In the genomic region with DNA sequence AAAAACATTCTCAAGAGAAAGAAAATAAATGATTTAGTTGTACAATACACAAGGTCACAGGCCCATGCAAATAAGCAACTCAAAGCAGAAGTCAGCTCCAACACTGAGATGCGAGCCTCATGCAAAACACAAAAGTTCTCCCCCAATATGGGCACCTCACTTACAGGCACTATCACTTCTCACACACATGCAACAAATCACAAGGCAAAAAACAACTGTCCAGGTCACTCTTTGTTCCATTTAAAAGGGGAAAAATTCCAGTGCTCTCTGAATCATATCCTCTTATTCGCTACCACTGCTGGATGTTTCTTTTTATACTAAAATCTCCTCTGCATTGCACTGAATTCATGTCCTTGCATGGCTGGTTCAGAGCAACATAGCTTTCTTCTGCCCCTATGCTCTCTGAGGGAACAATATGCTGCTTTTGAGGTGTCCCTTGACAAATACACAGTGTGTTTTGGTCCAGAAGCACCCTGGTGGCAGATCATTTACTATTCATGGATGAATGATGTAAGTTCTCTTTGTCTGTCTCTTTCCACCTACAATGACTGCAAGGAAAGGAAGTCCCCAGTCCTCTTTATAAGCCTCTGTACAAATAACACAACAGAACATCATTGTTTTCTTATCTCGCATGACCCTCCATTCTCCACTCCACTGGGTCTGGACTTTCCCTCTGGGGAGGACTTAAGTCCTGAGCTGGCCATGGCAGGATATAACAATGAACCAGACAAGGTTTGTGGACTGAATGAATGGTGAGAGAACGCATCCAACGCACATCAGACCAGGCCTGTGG, we compare ENCODE assay signal across 10 cellular contexts.
DNase-seq lines count a peak whose midpoint lies in the region; ATAC-seq lines count a peak whose summit lies in the region.
"Had no signal": no experiment of that assay in that cellular context is flagged by ENCODE, and none has a peak within 500 bp of the region (broad histone marks: within the 10 kb centered on the region; RNA-seq: fewer than 3 reads in every experiment).

No MANE protein-coding gene starts in this region.

- H3K27ac ChIP-seq in epithelial cell of prostate, result peak overlapping the region; percentile 44

- DNase-seq in DMS53 treated with DMSO at 0.1 percent for 48 hours (lab: John Stamatoyannopoulos, UW; ENCODE audit: unreplicated experiment) (peak; percentile 65), epithelial cell of prostate (ENCODE audit: low read depth, low spot score) (no peak), SHP77 treated with DMSO at 0.1 percent for 48 hours (lab: John Stamatoyannopoulos, UW) (no peak), NCI-H774 (lab: John Stamatoyannopoulos, UW) (no peak), mesenteric fat pad (ENCODE audit: low spot score) (no peak)
- DNase-seq in activated CD8-positive, alpha-beta memory T cell treated with anti-CD3 and anti-CD28 coated beads for 24 hours, result no peak
- DNase-seq: activated CD4-positive, alpha-beta T cell treated with anti-CD3 and anti-CD28 coated beads, Interleukin-2, amount 50 U/mL, for 1 hour; stimulated activated naive CD8-positive, alpha-beta T cell treated with anti-CD3 and anti-CD28 coated beads, Interleukin-15, amount 100 ng/mL, for 72 hours had no signal

- peak; percentile 53 for ATAC-seq in GM21360 (IDR thresholded peaks at IDR 0.05; ENCODE audit: unreplicated experiment)
- ATAC-seq in HG03460 (IDR thresholded peaks at IDR 0.05; ENCODE audit: unreplicated experiment), result peak; percentile 60
- ATAC-seq: stimulated activated naive CD8-positive, alpha-beta T cell treated with anti-CD3 and anti-CD28 coated beads, Interleukin-15, amount 100 ng/mL, for 72 hours had no signal
